ENCODE assay signal across 9 cellular contexts in genomic region chr19:703651-704446, GRCh38. TPM values are rescaled to one million over a fixed set of nuclear protein-coding genes. Genes with fewer than 3 reads are reported as not detected.
A peak's percentile ranks its signal among the peaks of the same experiment; 100 is the strongest.
DNase-seq lines count a peak whose midpoint lies in the region; ATAC-seq and TF ChIP-seq lines count a peak whose summit lies in the region.
"Had no signal": no experiment of that assay in that cellular context is flagged by ENCODE, and none has a peak within 500 bp of the region (broad histone marks: within the 10 kb centered on the region; RNA-seq: fewer than 3 reads in every experiment).

No MANE protein-coding gene starts in this region.

- H3K4me3 Mint-ChIP-seq in activated naive CD8-positive, alpha-beta T cell treated with anti-CD3 and anti-CD28 coated beads for 36 hours: no peak overlapping the region
- no peak overlapping the region for H3K4me3 Mint-ChIP-seq in progenitor cell of endocrine pancreas (ENCODE audit: low read depth)

- no peaks in the 10 kb centered on the region for H3K36me3 ChIP-seq in hepatocyte (replicated peaks; ENCODE audit: insufficient read depth, low read depth)

- WGBS in hepatocyte (ENCODE audit: low lambda C conversion rate, missing lambda C conversion rate): 23% methylated on average over 27 of the region's 50 CpGs

- H2AFZ ChIP-seq in hepatocyte: no peak overlapping the region

- peaks cover 5% of the 10 kb centered on the region for H3K4me1 ChIP-seq in hepatocyte (ENCODE audit: insufficient read depth)

- H3K27me3 Mint-ChIP-seq in activated naive CD8-positive, alpha-beta T cell treated with anti-CD3 and anti-CD28 coated beads for 36 hours: peaks cover 55% of the 10 kb centered on the region
- peaks cover 25% of the 10 kb centered on the region for H3K27me3 Mint-ChIP-seq in progenitor cell of endocrine pancreas

- no peaks in the 10 kb centered on the region for H4K20me1 ChIP-seq in hepatocyte (ENCODE audit: insufficient read depth, poor library complexity, severe bottlenecking)

- no peak for ATAC-seq in GM18858 (IDR thresholded peaks at IDR 0.05; ENCODE audit: unreplicated experiment)

- no peak overlapping the region for H3K27ac ChIP-seq in hepatocyte
- H3K27ac ChIP-seq: C4-2B had no signal

- H3K4me3 ChIP-seq in hepatocyte: no peak overlapping the region

- H3K4me2 ChIP-seq in hepatocyte: peak overlapping the region; percentile 56

- no peaks in the 10 kb centered on the region for H3K9me3 ChIP-seq in hepatocyte (ENCODE audit: low read depth)

- DNase-seq in NCI-H748 (lab: John Stamatoyannopoulos, UW; ENCODE audit: unreplicated experiment): peak; percentile 41
- no peak for DNase-seq in NCI-H748 treated with DMSO at 0.1 percent for 48 hours (lab: John Stamatoyannopoulos, UW)
- DNase-seq in SW480 (ENCODE audit: low spot score): peak; percentile 50
- DNase-seq in activated naive CD8-positive, alpha-beta T cell treated with anti-CD3 and anti-CD28 coated beads for 36 hours: peak; percentile 61
- peak; percentile 80 for DNase-seq in hepatocyte (ENCODE audit: low spot score)
- DNase-seq in stimulated activated CD4-positive, alpha-beta T cell treated with anti-CD3 and anti-CD28 coated beads, Interleukin-1b, Interleukin-23, amount 100 ng/mL, for 24 hours (ENCODE audit: low read depth in 4 of 4, low spot score in 1 of 4): peak in 3 of 4 experiments; percentile 25 to 44 (median 43)
- no peak for DNase-seq in progenitor cell of endocrine pancreas (ENCODE audit: low spot score, unreplicated experiment)

- no peaks in the 10 kb centered on the region for H3K27me3 ChIP-seq in hepatocyte

- no peaks in the 10 kb centered on the region for H3K79me2 ChIP-seq in hepatocyte

- H3K9me2 ChIP-seq in hepatocyte (replicated peaks; ENCODE audit: insufficient read depth): no peaks in the 10 kb centered on the region

- no peaks in the 10 kb centered on the region for H3K9me3 Mint-ChIP-seq in activated naive CD8-positive, alpha-beta T cell treated with anti-CD3 and anti-CD28 coated beads for 36 hours
- no peaks in the 10 kb centered on the region for H3K9me3 Mint-ChIP-seq in progenitor cell of endocrine pancreas (ENCODE audit: low read depth)

- H3K36me3 Mint-ChIP-seq in activated naive CD8-positive, alpha-beta T cell treated with anti-CD3 and anti-CD28 coated beads for 36 hours: no peaks in the 10 kb centered on the region
- H3K36me3 Mint-ChIP-seq in progenitor cell of endocrine pancreas (ENCODE audit: insufficient read depth): peaks cover 3% of the 10 kb centered on the region

- H3K4me1 Mint-ChIP-seq in activated naive CD8-positive, alpha-beta T cell treated with anti-CD3 and anti-CD28 coated beads for 36 hours: no peaks in the 10 kb centered on the region
- no peaks in the 10 kb centered on the region for H3K4me1 Mint-ChIP-seq in progenitor cell of endocrine pancreas (ENCODE audit: low read depth)

- no peak overlapping the region for H3K27ac Mint-ChIP-seq in activated naive CD8-positive, alpha-beta T cell treated with anti-CD3 and anti-CD28 coated beads for 36 hours
- H3K27ac Mint-ChIP-seq in progenitor cell of endocrine pancreas: no peak overlapping the region

- no peak for TF ChIP-seq CTCF in hepatocyte (IDR thresholded peaks at IDR 0.05; ENCODE audit: poor library complexity)
- no peak for TF ChIP-seq CTCF in progenitor cell of endocrine pancreas (IDR thresholded peaks at IDR 0.05; ENCODE audit: unreplicated experiment)

RNA-seq across cellular contexts. Expression of gene PALM, which starts 4.9 kb away (rescaled TPM):
- total RNA-seq in activated naive CD8-positive, alpha-beta T cell treated with anti-CD3 and anti-CD28 coated beads for 36 hours: not detected
- 27.2 and 34.9 TPM in 2 replicates for total RNA-seq in hepatocyte
- polyA plus RNA-seq in hepatocyte: 22.1 and 23.0 TPM in 2 replicates
- total RNA-seq in progenitor cell of endocrine pancreas: 52.4 and 54.3 TPM in 2 replicates

RNA-seq across cellular contexts. Expression of gene PRSS57, which starts 8.6 kb away (rescaled TPM):
- not detected for total RNA-seq in activated naive CD8-positive, alpha-beta T cell treated with anti-CD3 and anti-CD28 coated beads for 36 hours
- total RNA-seq in hepatocyte (0.16 and 2.4 TPM in 2 replicates), progenitor cell of endocrine pancreas (not detected in 2 replicates)
- 1.2 TPM in 1 of 2 replicates, not detected in the other for polyA plus RNA-seq in hepatocyte

RNA-seq across cellular contexts. Expression of gene FSTL3, which starts 27.7 kb away (rescaled TPM):
- total RNA-seq in activated naive CD8-positive, alpha-beta T cell treated with anti-CD3 and anti-CD28 coated beads for 36 hours: 1 to 10 TPM; 6.2 to 6.5 TPM
- total RNA-seq in hepatocyte (106 and 131 TPM in 2 replicates), progenitor cell of endocrine pancreas (13.8 and 14.4 TPM in 2 replicates)
- polyA plus RNA-seq in hepatocyte: 171 and 209 TPM in 2 replicates

RNA-seq across cellular contexts. Expression of gene RNF126, which starts 40.8 kb away (rescaled TPM):
- 100 to 1,000 TPM; 106 to 108 TPM for total RNA-seq in activated naive CD8-positive, alpha-beta T cell treated with anti-CD3 and anti-CD28 coated beads for 36 hours
- 42.7 and 43.9 TPM in 2 replicates for total RNA-seq in hepatocyte
- polyA plus RNA-seq in hepatocyte: 84.7 and 89.6 TPM in 2 replicates
- total RNA-seq in progenitor cell of endocrine pancreas: 37.3 and 39.2 TPM in 2 replicates

RNA-seq across cellular contexts. Expression of gene MISP, which starts 47.1 kb away (rescaled TPM):
- under 1 TPM in 1 of 2 experiments, not detected in 1; 0.10 TPM for total RNA-seq in activated naive CD8-positive, alpha-beta T cell treated with anti-CD3 and anti-CD28 coated beads for 36 hours
- total RNA-seq in hepatocyte (35.7 and 43.7 TPM in 2 replicates), progenitor cell of endocrine pancreas (1.1 and 2.5 TPM in 2 replicates)
- 38.4 and 50.9 TPM in 2 replicates for polyA plus RNA-seq in hepatocyte

Comparison
In these comparisons a context has a peak if more than half of its experiments do, and no peak if none do; other contexts are left out.
1. DNase-seq: peak in NCI-H748 (single experiment), SW480 (single experiment), activated naive CD8-positive, alpha-beta T cell treated with anti-CD3 and anti-CD28 coated beads for 36 hours (single experiment), hepatocyte (single experiment) and stimulated activated CD4-positive, alpha-beta T cell treated with anti-CD3 and anti-CD28 coated beads, Interleukin-1b, Interleukin-23, amount 100 ng/mL, for 24 hours (3 of 4); none in NCI-H748 treated with DMSO at 0.1 percent for 48 hours (single experiment) and progenitor cell of endocrine pancreas (single experiment).
2. RNA of gene PALM, which starts 4.9 kb away (total RNA-seq): 52.4 to 54.3 TPM in progenitor cell of endocrine pancreas and 27.2 to 34.9 TPM in hepatocyte; not detected in activated naive CD8-positive, alpha-beta T cell treated with anti-CD3 and anti-CD28 coated beads for 36 hours; every median in the first group is over 10 times any median in the second.